Comparison of ENCODE assay signal across 22 cellular contexts in the genomic region with DNA sequence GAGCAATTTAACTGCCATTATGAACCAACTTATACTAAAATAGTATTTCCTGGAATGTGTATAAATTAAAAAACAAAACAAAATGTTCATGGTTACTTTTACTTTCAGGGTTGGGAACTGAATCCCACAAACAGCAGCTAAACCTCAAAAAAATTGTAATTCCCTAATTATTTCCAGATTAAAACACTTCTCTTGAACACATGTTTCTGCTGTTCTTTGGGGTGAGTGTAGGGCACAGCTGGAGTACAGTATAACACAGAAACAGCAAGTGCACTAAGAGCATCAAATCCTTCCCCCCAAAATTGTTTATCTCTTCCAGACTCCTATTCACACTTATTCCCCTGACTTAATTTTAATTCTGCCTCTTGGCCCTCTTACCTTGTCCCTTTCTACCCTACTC. TPM values are rescaled to one million over a fixed set of nuclear protein-coding genes. Genes with fewer than 3 reads are reported as not detected.
DNase-seq lines count a peak whose midpoint lies in the region; ATAC-seq and TF ChIP-seq lines count a peak whose summit lies in the region.
"Had no signal": no experiment of that assay in that cellular context is flagged by ENCODE, and none has a peak within 500 bp of the region (broad histone marks: within the 10 kb centered on the region; RNA-seq: fewer than 3 reads in every experiment).

No MANE protein-coding gene starts in this region.

- H3K4me2 ChIP-seq in mammary epithelial cell (ENCODE audit: insufficient read depth, low read depth, low read length) = no peak overlapping the region

- DNase-seq in activated naive CD4-positive, alpha-beta T cell treated with anti-CD3 and anti-CD28 coated beads, Interleukin-2, amount 10 ng/mL, durations not matched to agents 7 days and 5 days = no peak
- no peak for DNase-seq in activated naive CD4-positive, alpha-beta T cell treated with Interleukin-2 at 50 U/mL for 16 hours
- DNase-seq in RPMI7951 (ENCODE audit: low read depth) (peak; percentile 8), fibroblast of gingiva (ENCODE audit: low read depth) (peak; percentile 42), KG1 (lab: John Stamatoyannopoulos, UW) (no peak), mammary epithelial cell (no peak), NCI-H1417 (lab: John Stamatoyannopoulos, UW) (no peak)
- DNase-seq in stimulated activated effector memory CD8-positive, alpha-beta T cell treated with anti-CD3 and anti-CD28 coated beads, Interleukin-12 subunit alpha, Interleukin-12 subunit beta, amount 100 ng/mL, for 72 hours (ENCODE audit: low spot score in 2 of 2) = no peak
- DNase-seq: ACHN; activated CD4-positive, alpha-beta T cell treated with anti-CD3 and anti-CD28 coated beads for 4 hours; adrenal gland; central memory CD4-positive, alpha-beta T cell; COR-L47; foreskin melanocyte; left lung; MG63; NCI-H1694 treated with DMSO at 0.1 percent for 48 hours; NCI-H510A; posterior cingulate gyrus; SIG-M5; T-helper 9 cell; upper lobe of left lung had no signal

- TF ChIP-seq CTCF in mammary epithelial cell (conservative IDR thresholded peaks at IDR 0.05 in 1 of 2, IDR thresholded peaks at IDR 0.05 in 1 of 2; ENCODE audit: extremely low read depth in 1 of 2, insufficient read depth in 1 of 2, low read depth in 1 of 2, low read length in 2 of 2) = no peak

- no peak overlapping the region for H3K4me3 ChIP-seq in mammary epithelial cell (replicated peaks in 1 of 3; ENCODE audit: insufficient read depth in 1 of 3, low read depth in 2 of 3, low read length in 3 of 3)
- H3K4me3 ChIP-seq: adrenal gland, left lung, MG63, upper lobe of left lung had no signal

- no peak overlapping the region for H3K9ac ChIP-seq in mammary epithelial cell (ENCODE audit: insufficient read depth, low read length)

- dilution Hi-C loops in mammary epithelial cell (cut with HindIII; ENCODE audit: low sequenced_read_pairs) = no loop called here

- CTCF ChIA-PET in activated naive CD4-positive, alpha-beta T cell treated with anti-CD3 and anti-CD28 coated beads, Interleukin-2, amount 10 ng/mL, durations not matched to agents 7 days and 5 days (lab: Charles Lee) = no interaction called here
- CTCF ChIA-PET in mammary epithelial cell (lab: Charles Lee; ENCODE audit: low non-redundant PET) = no interaction called here

- no peaks in the 10 kb centered on the region for H3K27me3 ChIP-seq in mammary epithelial cell (ENCODE audit: insufficient read depth, low read length)
- H3K27me3 ChIP-seq: adrenal gland, left lung, MG63, upper lobe of left lung had no signal

- intact Hi-C loops in mammary epithelial cell (cut with micrococcal nuclease) = loop anchor here (5.0 kb wide), 1 partner anchor 55 kb away; a partner anchor contains a TSS

- H3K4me1 ChIP-seq in mammary epithelial cell (ENCODE audit: insufficient read depth, low read length) = peaks cover 5% of the 10 kb centered on the region

- H4K20me1 ChIP-seq in mammary epithelial cell (ENCODE audit: insufficient read depth, low read length) = peaks cover 17% of the 10 kb centered on the region

- ATAC-seq in stimulated activated effector memory CD8-positive, alpha-beta T cell treated with anti-CD3 and anti-CD28 coated beads, Interleukin-12 subunit alpha, Interleukin-12 subunit beta, amount 100 ng/mL, for 72 hours = no peak
- ATAC-seq: left lung had no signal

- H3K4me1 Mint-ChIP-seq in activated naive CD4-positive, alpha-beta T cell treated with anti-CD3 and anti-CD28 coated beads, Interleukin-2, amount 10 ng/mL, durations not matched to agents 7 days and 5 days = peaks cover 77% of the 10 kb centered on the region
- H3K4me1 Mint-ChIP-seq in stimulated activated effector memory CD8-positive, alpha-beta T cell treated with anti-CD3 and anti-CD28 coated beads, Interleukin-12 subunit alpha, Interleukin-12 subunit beta, amount 100 ng/mL, for 72 hours = peaks cover 95% of the 10 kb centered on the region

- H3K9me3 Mint-ChIP-seq in activated naive CD4-positive, alpha-beta T cell treated with anti-CD3 and anti-CD28 coated beads, Interleukin-2, amount 10 ng/mL, durations not matched to agents 7 days and 5 days = no peaks in the 10 kb centered on the region
- no peaks in the 10 kb centered on the region for H3K9me3 Mint-ChIP-seq in stimulated activated effector memory CD8-positive, alpha-beta T cell treated with anti-CD3 and anti-CD28 coated beads, Interleukin-12 subunit alpha, Interleukin-12 subunit beta, amount 100 ng/mL, for 72 hours

- H3K79me2 ChIP-seq in mammary epithelial cell (ENCODE audit: insufficient read depth, low read length) = peaks cover 100% of the 10 kb centered on the region

- H2AFZ ChIP-seq in mammary epithelial cell (ENCODE audit: low read depth, low read length) = no peak overlapping the region

- no peaks in the 10 kb centered on the region for H3K27me3 Mint-ChIP-seq in activated naive CD4-positive, alpha-beta T cell treated with anti-CD3 and anti-CD28 coated beads, Interleukin-2, amount 10 ng/mL, durations not matched to agents 7 days and 5 days

- H3K9me3 ChIP-seq in mammary epithelial cell (replicated peaks; ENCODE audit: insufficient read depth, low read length) = no peaks in the 10 kb centered on the region
- H3K9me3 ChIP-seq: adrenal gland, left lung, MG63, upper lobe of left lung had no signal

- no peak overlapping the region for H3K27ac ChIP-seq in mammary epithelial cell (ENCODE audit: insufficient read depth, low read depth, low read length)
- H3K27ac ChIP-seq: left lung, upper lobe of left lung had no signal

- no peak overlapping the region for H3K4me3 Mint-ChIP-seq in activated naive CD4-positive, alpha-beta T cell treated with anti-CD3 and anti-CD28 coated beads, Interleukin-2, amount 10 ng/mL, durations not matched to agents 7 days and 5 days
- peak overlapping the region; percentile 0 for H3K4me3 Mint-ChIP-seq in stimulated activated effector memory CD8-positive, alpha-beta T cell treated with anti-CD3 and anti-CD28 coated beads, Interleukin-12 subunit alpha, Interleukin-12 subunit beta, amount 100 ng/mL, for 72 hours

- peak overlapping the region; percentile 28 for H3K27ac Mint-ChIP-seq in activated naive CD4-positive, alpha-beta T cell treated with anti-CD3 and anti-CD28 coated beads, Interleukin-2, amount 10 ng/mL, durations not matched to agents 7 days and 5 days
- H3K27ac Mint-ChIP-seq in stimulated activated effector memory CD8-positive, alpha-beta T cell treated with anti-CD3 and anti-CD28 coated beads, Interleukin-12 subunit alpha, Interleukin-12 subunit beta, amount 100 ng/mL, for 72 hours = peak overlapping the region; percentile 15

- H3K36me3 ChIP-seq in mammary epithelial cell (ENCODE audit: insufficient read depth, low read length) = peaks cover 2% of the 10 kb centered on the region
- H3K36me3 ChIP-seq: adrenal gland, left lung, upper lobe of left lung had no signal

- no TSS peak for BruUV-seq in mammary epithelial cell (replicated peaks; lab: Mats Ljungman, UMichigan)

- H3K36me3 Mint-ChIP-seq in activated naive CD4-positive, alpha-beta T cell treated with anti-CD3 and anti-CD28 coated beads, Interleukin-2, amount 10 ng/mL, durations not matched to agents 7 days and 5 days = peaks cover 49% of the 10 kb centered on the region
- H3K36me3 Mint-ChIP-seq in stimulated activated effector memory CD8-positive, alpha-beta T cell treated with anti-CD3 and anti-CD28 coated beads, Interleukin-12 subunit alpha, Interleukin-12 subunit beta, amount 100 ng/mL, for 72 hours = peaks cover 20% of the 10 kb centered on the region

- in situ Hi-C loops in mammary epithelial cell (cut with MboI; ENCODE audit: low sequenced_read_pairs in 2 of 2) = no loop called here

RNA-seq across cellular contexts. Expression of a gene that starts 56.4 kb away (rescaled TPM):
- total RNA-seq in RPMI7951 (2014; rRNA removed; shearing (Covaris generic)) = 16.0 and 23.7 TPM in 2 replicates
- total RNA-seq in mammary epithelial cell = 10 to 100 TPM; 54.3 to 56.7 TPM
- polyA plus RNA-seq in mammary epithelial cell = 3.1 TPM
- 74.6 TPM for polyA minus RNA-seq in mammary epithelial cell

Comparison
In these comparisons a context has a peak if more than half of its experiments do, and no peak if none do; other contexts are left out.
1. DNase-seq: peak in RPMI7951 (single experiment) and fibroblast of gingiva (single experiment); none in activated naive CD4-positive, alpha-beta T cell treated with anti-CD3 and anti-CD28 coated beads, Interleukin-2, amount 10 ng/mL, durations not matched to agents 7 days and 5 days (single experiment), activated naive CD4-positive, alpha-beta T cell treated with Interleukin-2 at 50 U/mL for 16 hours (single experiment), stimulated activated effector memory CD8-positive, alpha-beta T cell treated with anti-CD3 and anti-CD28 coated beads, Interleukin-12 subunit alpha, Interleukin-12 subunit beta, amount 100 ng/mL, for 72 hours (0 of 2), KG1 (single experiment), mammary epithelial cell (single experiment) and NCI-H1417 (0 of 3).